1 cellular context compared by ENCODE assay signal in genomic region chr7:73885975-73886798, GRCh38.
TF ChIP-seq lines count a peak whose summit lies in the region.

No MANE protein-coding gene starts in this region.

TF ChIP-seq in K562, 482 proteins besides CTCF, POLR2A, EP300 and RAD21 (continued from another document):
- TF ChIP-seq MNT (conservative IDR thresholded peaks at IDR 0.05) (peak; percentile 70 to 92), ZBTB7A (IDR thresholded peaks at IDR 0.05; ENCODE audit: borderline replicate concordance, control insufficient read depth, low read depth, low read length) (peak; percentile 63; the same call in 1 of the 2 replicates), MEF2D (tag; conservative IDR thresholded peaks at IDR 0.05; ENCODE audit: low read depth) (peak; percentile 94), HBP1 (CRISPR knock-in tag; IDR thresholded peaks at IDR 0.05) (peak; percentile 97), ZNF133 (CRISPR knock-in tag; IDR thresholded peaks at IDR 0.05) (0 out of 2 replicates have a peak, but pooled peaks have one; percentile 26), CHAMP1 (IDR thresholded peaks at IDR 0.05) (peak; percentile 100), DIDO1 (tag; IDR thresholded peaks at IDR 0.05; ENCODE audit: low read depth) (peak; percentile 61), DNMT1 (IDR thresholded peaks at IDR 0.05) (peak; percentile 92; the same call in 1 of the 2 replicates), MIER1 (IDR thresholded peaks at IDR 0.05; ENCODE audit: low read depth) (peak; percentile 37; the same call in 1 of the 2 replicates), KLF16 (IDR thresholded peaks at IDR 0.05) (peak; percentile 100), MAZ (CRISPR knock-in tag; conservative IDR thresholded peaks at IDR 0.05 in 1 of 2, IDR thresholded peaks at IDR 0.05 in 1 of 2) (peak; percentile 98 to 99), ERF (CRISPR knock-in tag; IDR thresholded peaks at IDR 0.05) (peak; percentile 95; the same call in 1 of the 2 replicates), ZNF668 (CRISPR knock-in tag; IDR thresholded peaks at IDR 0.05) (peak; percentile 67; the same call in 1 of the 2 replicates), ZNF184 (CRISPR knock-in tag; IDR thresholded peaks at IDR 0.05) (no peak), RBM25 (IDR thresholded peaks at IDR 0.05; ENCODE audit: low read depth, low read length, severe bottlenecking) (peak; percentile 79), PATZ1 (CRISPR knock-in tag; IDR thresholded peaks at IDR 0.05; ENCODE audit: borderline replicate concordance) (0 out of 2 replicates have a peak, but pooled peaks have one; percentile 60), ARID1B (IDR thresholded peaks at IDR 0.05) (peak; percentile 100), MYNN (IDR thresholded peaks at IDR 0.05) (peak; percentile 94), MYNN (CRISPR knock-in tag; IDR thresholded peaks at IDR 0.05) (no peak), CGGBP1 (CRISPR knock-in tag; IDR thresholded peaks at IDR 0.05) (0 out of 2 replicates have a peak, but pooled peaks have one; percentile 51), CBX3 (IDR thresholded peaks at IDR 0.05; ENCODE audit: borderline replicate concordance in 1 of 2, low read length in 2 of 2) (peak in 1 of 2 experiments; percentile 83; a peak in 2 of 3 replicates), ZFX (CRISPR knock-in tag; IDR thresholded peaks at IDR 0.05) (peak; percentile 85), FUS (optimal IDR thresholded peaks at IDR 0.05; ENCODE audit: low read depth, low read length) (no peak), ZNF143 (CRISPR knock-in tag; IDR thresholded peaks at IDR 0.05) (no peak), KAT2B (IDR thresholded peaks at IDR 0.05; ENCODE audit: low read depth, low read length) (no peak), ZBTB26 (CRISPR knock-in tag; IDR thresholded peaks at IDR 0.05) (peak; percentile 97), MXI1 (IDR thresholded peaks at IDR 0.05; ENCODE audit: low read depth, low read length) (peak; percentile 85; the same call in 1 of the 2 replicates), BCOR (IDR thresholded peaks at IDR 0.05) (peak; percentile 100), MTA3 (IDR thresholded peaks at IDR 0.05; ENCODE audit: borderline replicate concordance) (peak; percentile 96), U2AF2 (optimal IDR thresholded peaks at IDR 0.05; ENCODE audit: low read depth, low read length) (no peak), THAP12 (CRISPR knock-in tag; IDR thresholded peaks at IDR 0.05) (peak; percentile 61; the same call in 1 of the 2 replicates)
- TF ChIP-seq, protein P1, sequence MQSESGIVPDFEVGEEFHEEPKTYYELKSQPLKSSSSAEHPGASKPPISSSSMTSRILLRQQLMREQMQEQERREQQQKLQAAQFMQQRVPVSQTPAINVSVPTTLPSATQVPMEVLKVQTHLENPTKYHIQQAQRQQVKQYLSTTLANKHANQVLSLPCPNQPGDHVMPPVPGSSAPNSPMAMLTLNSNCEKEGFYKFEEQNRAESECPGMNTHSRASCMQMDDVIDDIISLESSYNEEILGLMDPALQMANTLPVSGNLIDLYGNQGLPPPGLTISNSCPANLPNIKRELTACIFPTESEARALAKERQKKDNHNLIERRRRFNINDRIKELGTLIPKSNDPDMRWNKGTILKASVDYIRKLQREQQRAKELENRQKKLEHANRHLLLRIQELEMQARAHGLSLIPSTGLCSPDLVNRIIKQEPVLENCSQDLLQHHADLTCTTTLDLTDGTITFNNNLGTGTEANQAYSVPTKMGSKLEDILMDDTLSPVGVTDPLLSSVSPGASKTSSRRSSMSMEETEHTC (IDR thresholded peaks at IDR 0.05), result peak; percentile 78
- TF ChIP-seq, protein P2, sequence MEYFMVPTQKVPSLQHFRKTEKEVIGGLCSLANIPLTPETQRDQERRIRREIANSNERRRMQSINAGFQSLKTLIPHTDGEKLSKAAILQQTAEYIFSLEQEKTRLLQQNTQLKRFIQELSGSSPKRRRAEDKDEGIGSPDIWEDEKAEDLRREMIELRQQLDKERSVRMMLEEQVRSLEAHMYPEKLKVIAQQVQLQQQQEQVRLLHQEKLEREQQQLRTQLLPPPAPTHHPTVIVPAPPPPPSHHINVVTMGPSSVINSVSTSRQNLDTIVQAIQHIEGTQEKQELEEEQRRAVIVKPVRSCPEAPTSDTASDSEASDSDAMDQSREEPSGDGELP (CRISPR knock-in tag; IDR thresholded peaks at IDR 0.05; ENCODE audit: borderline replicate concordance), result peak; percentile 87
- TF ChIP-seq, protein P3, sequence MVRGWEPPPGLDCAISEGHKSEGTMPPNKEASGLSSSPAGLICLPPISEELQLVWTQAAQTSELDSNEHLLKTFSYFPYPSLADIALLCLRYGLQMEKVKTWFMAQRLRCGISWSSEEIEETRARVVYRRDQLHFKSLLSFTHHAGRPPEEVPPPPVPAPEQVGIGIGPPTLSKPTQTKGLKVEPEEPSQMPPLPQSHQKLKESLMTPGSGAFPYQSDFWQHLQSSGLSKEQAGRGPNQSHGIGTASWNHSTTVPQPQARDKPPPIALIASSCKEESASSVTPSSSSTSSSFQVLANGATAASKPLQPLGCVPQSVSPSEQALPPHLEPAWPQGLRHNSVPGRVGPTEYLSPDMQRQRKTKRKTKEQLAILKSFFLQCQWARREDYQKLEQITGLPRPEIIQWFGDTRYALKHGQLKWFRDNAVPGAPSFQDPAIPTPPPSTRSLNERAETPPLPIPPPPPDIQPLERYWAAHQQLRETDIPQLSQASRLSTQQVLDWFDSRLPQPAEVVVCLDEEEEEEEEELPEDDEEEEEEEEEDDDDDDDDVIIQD (CRISPR knock-in tag; IDR thresholded peaks at IDR 0.05), result peak; percentile 71; the same call in 1 of the 2 replicates
